In the genomic region with DNA sequence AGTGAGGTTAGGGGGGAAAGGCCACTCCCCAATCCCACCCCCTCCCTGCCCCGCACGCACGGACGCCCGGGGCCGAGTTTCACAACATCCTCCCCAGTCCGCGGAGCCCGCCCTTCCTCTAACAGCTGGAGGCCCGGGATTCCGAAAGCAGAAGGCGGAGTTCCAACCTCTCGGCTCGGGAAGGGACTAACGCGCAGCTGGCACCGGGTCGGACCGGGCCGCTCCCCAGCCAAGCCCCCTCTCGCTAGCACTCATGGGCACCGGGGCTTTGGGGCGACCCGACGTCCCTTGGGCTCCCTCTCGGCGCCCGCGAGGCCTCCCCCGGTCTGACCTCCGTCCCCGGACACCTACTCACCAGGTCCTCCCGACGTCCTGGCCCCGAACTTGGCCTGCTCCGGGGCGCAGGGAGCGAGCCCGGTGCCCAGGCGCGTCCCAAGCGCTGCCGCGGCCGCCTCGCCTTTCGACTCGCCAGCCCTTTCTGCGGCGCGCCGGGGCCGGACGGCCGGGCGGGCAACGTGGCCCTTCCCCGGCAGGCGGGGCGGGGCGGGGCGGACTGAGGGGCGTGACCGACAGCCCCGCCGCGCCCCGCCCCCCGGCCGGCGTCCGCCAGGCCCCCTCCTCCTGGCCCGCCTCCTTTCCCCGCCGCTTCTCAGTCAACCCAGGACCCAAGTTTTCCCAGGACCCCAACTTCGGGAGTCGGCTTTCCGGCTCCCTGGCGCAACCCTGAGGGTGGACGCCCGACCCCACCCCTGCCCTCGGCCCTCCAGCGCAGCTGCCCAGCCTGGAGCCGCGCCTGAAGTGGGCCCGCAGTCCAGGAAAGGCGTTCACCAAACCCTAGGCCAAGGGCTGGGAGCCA, we compare ENCODE assay signal across 1 cellular context.
A peak's percentile ranks its signal among the peaks of the same experiment; 100 is the strongest.
TF ChIP-seq lines count a peak whose summit lies in the region.

A gene (minus strand): TSS at position 482 of the 856 bp plus-strand sequence. CDS start 9,835 bp downstream, outside the sequence.

TF ChIP-seq in K562, 482 proteins besides CTCF, POLR2A, EP300 and RAD21 (continued from another document and continues in another):
- TF ChIP-seq, protein P1, sequence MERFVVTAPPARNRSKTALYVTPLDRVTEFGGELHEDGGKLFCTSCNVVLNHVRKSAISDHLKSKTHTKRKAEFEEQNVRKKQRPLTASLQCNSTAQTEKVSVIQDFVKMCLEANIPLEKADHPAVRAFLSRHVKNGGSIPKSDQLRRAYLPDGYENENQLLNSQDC (CRISPR knock-in tag; IDR thresholded peaks at IDR 0.05), result no peak
- TF ChIP-seq ZFX (CRISPR knock-in tag; IDR thresholded peaks at IDR 0.05) (peak; percentile 3; the same call in 1 of the 2 replicates), BMI1 (IDR thresholded peaks at IDR 0.05; ENCODE audit: low read length) (no peak), NELFE (IDR thresholded peaks at IDR 0.05; ENCODE audit: insufficient read depth, insufficient read length) (no peak), HNRNPUL1 (IDR thresholded peaks at IDR 0.05; ENCODE audit: low read length) (no peak), PPARD (CRISPR knock-in tag; IDR thresholded peaks at IDR 0.05) (no peak), MCM2 (IDR thresholded peaks at IDR 0.05; ENCODE audit: low read depth) (no peak), NR2F6 (CRISPR knock-in tag; IDR thresholded peaks at IDR 0.05) (no peak), ZKSCAN8 (CRISPR knock-in tag; IDR thresholded peaks at IDR 0.05) (no peak), ZNF239 (CRISPR knock-in tag; IDR thresholded peaks at IDR 0.05) (no peak), POLR3G (IDR thresholded peaks at IDR 0.05; ENCODE audit: extremely low read depth, insufficient read length, insufficient replicate concordance) (no peak), NFRKB (IDR thresholded peaks at IDR 0.05; ENCODE audit: low read depth) (no peak), PHF21A (IDR thresholded peaks at IDR 0.05; ENCODE audit: borderline replicate concordance, low read depth) (no peak), PCBP1 (IDR thresholded peaks at IDR 0.05; ENCODE audit: low read depth, low read length, poor library complexity, severe bottlenecking) (peak; percentile 36), ETV6 (IDR thresholded peaks at IDR 0.05; ENCODE audit: borderline replicate concordance in 1 of 2, low read depth in 2 of 2, low read length in 1 of 2) (no peak), ETV6 (CRISPR knock-in tag; IDR thresholded peaks at IDR 0.05; ENCODE audit: borderline replicate concordance) (no peak), MEF2D (tag; conservative IDR thresholded peaks at IDR 0.05; ENCODE audit: low read depth) (no peak), TCF7 (IDR thresholded peaks at IDR 0.05; ENCODE audit: borderline replicate concordance) (no peak), E2F3 (CRISPR knock-in tag; IDR thresholded peaks at IDR 0.05) (peak; percentile 62; the same call in 1 of the 2 replicates), SOX6 (IDR thresholded peaks at IDR 0.05) (no peak), FUS (optimal IDR thresholded peaks at IDR 0.05; ENCODE audit: low read depth, low read length) (peak; percentile 80), ZNF121 (CRISPR knock-in tag; conservative IDR thresholded peaks at IDR 0.05) (no peak), ZNF76 (CRISPR knock-in tag; IDR thresholded peaks at IDR 0.05; ENCODE audit: borderline replicate concordance) (peak; percentile 30; the same call in 1 of the 2 replicates), SMARCE1 (IDR thresholded peaks at IDR 0.05) (no peak), GATA2 (CRISPR knock-in tag; IDR thresholded peaks at IDR 0.05) (no peak), CAMTA2 (CRISPR knock-in tag; conservative IDR thresholded peaks at IDR 0.05) (no peak), EWSR1 (IDR thresholded peaks at IDR 0.05; ENCODE audit: borderline replicate concordance, low read depth, partially characterized antibody) (no peak), FIP1L1 (IDR thresholded peaks at IDR 0.05; ENCODE audit: low read depth, low read length, poor library complexity, severe bottlenecking) (peak; percentile 22), FOS (IDR thresholded peaks at IDR 0.05; ENCODE audit: extremely low read depth, insufficient read length) (no peak), NCOA1 (IDR thresholded peaks at IDR 0.05; ENCODE audit: low read depth) (no peak), NR2C1 (IDR thresholded peaks at IDR 0.05) (no peak), NR2C1 (tag; IDR thresholded peaks at IDR 0.05) (no peak), RBM34 (IDR thresholded peaks at IDR 0.05; ENCODE audit: borderline replicate concordance, insufficient read depth, low read length) (no peak), SMARCA5 (IDR thresholded peaks at IDR 0.05) (no peak), NFIC (IDR thresholded peaks at IDR 0.05) (peak; percentile 50; the same call in 1 of the 2 replicates), ZNF79 (CRISPR knock-in tag; IDR thresholded peaks at IDR 0.05; ENCODE audit: low read depth) (no peak)
- TF ChIP-seq, protein P2, sequence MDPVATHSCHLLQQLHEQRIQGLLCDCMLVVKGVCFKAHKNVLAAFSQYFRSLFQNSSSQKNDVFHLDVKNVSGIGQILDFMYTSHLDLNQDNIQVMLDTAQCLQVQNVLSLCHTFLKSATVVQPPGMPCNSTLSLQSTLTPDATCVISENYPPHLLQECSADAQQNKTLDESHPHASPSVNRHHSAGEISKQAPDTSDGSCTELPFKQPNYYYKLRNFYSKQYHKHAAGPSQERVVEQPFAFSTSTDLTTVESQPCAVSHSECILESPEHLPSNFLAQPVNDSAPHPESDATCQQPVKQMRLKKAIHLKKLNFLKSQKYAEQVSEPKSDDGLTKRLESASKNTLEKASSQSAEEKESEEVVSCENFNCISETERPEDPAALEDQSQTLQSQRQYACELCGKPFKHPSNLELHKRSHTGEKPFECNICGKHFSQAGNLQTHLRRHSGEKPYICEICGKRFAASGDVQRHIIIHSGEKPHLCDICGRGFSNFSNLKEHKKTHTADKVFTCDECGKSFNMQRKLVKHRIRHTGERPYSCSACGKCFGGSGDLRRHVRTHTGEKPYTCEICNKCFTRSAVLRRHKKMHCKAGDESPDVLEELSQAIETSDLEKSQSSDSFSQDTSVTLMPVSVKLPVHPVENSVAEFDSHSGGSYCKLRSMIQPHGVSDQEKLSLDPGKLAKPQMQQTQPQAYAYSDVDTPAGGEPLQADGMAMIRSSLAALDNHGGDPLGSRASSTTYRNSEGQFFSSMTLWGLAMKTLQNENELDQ (CRISPR knock-in tag; IDR thresholded peaks at IDR 0.05; ENCODE audit: borderline replicate concordance), result no peak
- TF ChIP-seq, protein P3, sequence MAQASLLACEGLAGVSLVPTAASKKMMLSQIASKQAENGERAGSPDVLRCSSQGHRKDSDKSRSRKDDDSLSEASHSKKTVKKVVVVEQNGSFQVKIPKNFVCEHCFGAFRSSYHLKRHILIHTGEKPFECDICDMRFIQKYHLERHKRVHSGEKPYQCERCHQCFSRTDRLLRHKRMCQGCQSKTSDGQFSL (CRISPR knock-in tag; IDR thresholded peaks at IDR 0.05), result no peak
- TF ChIP-seq, protein P3 (tag; IDR thresholded peaks at IDR 0.05), result no peak
- TF ChIP-seq, protein P4, sequence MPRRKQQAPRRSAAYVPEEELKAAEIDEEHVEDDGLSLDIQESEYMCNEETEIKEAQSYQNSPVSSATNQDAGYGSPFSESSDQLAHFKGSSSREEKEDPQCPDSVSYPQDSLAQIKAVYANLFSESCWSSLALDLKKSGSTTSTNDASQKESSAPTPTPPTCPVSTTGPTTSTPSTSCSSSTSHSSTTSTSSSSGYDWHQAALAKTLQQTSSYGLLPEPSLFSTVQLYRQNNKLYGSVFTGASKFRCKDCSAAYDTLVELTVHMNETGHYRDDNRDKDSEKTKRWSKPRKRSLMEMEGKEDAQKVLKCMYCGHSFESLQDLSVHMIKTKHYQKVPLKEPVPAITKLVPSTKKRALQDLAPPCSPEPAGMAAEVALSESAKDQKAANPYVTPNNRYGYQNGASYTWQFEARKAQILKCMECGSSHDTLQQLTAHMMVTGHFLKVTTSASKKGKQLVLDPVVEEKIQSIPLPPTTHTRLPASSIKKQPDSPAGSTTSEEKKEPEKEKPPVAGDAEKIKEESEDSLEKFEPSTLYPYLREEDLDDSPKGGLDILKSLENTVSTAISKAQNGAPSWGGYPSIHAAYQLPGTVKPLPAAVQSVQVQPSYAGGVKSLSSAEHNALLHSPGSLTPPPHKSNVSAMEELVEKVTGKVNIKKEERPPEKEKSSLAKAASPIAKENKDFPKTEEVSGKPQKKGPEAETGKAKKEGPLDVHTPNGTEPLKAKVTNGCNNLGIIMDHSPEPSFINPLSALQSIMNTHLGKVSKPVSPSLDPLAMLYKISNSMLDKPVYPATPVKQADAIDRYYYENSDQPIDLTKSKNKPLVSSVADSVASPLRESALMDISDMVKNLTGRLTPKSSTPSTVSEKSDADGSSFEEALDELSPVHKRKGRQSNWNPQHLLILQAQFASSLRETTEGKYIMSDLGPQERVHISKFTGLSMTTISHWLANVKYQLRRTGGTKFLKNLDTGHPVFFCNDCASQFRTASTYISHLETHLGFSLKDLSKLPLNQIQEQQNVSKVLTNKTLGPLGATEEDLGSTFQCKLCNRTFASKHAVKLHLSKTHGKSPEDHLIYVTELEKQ (CRISPR knock-in tag; IDR thresholded peaks at IDR 0.05), result no peak
- TF ChIP-seq, protein P5, sequence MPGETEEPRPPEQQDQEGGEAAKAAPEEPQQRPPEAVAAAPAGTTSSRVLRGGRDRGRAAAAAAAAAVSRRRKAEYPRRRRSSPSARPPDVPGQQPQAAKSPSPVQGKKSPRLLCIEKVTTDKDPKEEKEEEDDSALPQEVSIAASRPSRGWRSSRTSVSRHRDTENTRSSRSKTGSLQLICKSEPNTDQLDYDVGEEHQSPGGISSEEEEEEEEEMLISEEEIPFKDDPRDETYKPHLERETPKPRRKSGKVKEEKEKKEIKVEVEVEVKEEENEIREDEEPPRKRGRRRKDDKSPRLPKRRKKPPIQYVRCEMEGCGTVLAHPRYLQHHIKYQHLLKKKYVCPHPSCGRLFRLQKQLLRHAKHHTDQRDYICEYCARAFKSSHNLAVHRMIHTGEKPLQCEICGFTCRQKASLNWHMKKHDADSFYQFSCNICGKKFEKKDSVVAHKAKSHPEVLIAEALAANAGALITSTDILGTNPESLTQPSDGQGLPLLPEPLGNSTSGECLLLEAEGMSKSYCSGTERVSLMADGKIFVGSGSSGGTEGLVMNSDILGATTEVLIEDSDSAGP (CRISPR knock-in tag; IDR thresholded peaks at IDR 0.05), result no peak
- TF ChIP-seq, protein P6, sequence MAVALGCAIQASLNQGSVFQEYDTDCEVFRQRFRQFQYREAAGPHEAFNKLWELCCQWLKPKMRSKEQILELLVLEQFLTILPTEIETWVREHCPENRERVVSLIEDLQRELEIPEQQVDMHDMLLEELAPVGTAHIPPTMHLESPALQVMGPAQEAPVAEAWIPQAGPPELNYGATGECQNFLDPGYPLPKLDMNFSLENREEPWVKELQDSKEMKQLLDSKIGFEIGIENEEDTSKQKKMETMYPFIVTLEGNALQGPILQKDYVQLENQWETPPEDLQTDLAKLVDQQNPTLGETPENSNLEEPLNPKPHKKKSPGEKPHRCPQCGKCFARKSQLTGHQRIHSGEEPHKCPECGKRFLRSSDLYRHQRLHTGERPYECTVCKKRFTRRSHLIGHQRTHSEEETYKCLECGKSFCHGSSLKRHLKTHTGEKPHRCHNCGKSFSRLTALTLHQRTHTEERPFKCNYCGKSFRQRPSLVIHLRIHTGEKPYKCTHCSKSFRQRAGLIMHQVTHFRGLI (CRISPR knock-in tag; IDR thresholded peaks at IDR 0.05), result no peak
- TF ChIP-seq, protein P7, sequence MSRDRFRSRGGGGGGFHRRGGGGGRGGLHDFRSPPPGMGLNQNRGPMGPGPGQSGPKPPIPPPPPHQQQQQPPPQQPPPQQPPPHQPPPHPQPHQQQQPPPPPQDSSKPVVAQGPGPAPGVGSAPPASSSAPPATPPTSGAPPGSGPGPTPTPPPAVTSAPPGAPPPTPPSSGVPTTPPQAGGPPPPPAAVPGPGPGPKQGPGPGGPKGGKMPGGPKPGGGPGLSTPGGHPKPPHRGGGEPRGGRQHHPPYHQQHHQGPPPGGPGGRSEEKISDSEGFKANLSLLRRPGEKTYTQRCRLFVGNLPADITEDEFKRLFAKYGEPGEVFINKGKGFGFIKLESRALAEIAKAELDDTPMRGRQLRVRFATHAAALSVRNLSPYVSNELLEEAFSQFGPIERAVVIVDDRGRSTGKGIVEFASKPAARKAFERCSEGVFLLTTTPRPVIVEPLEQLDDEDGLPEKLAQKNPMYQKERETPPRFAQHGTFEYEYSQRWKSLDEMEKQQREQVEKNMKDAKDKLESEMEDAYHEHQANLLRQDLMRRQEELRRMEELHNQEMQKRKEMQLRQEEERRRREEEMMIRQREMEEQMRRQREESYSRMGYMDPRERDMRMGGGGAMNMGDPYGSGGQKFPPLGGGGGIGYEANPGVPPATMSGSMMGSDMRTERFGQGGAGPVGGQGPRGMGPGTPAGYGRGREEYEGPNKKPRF (IDR thresholded peaks at IDR 0.05; ENCODE audit: low read depth, low read length), result no peak
- TF ChIP-seq, protein P8, sequence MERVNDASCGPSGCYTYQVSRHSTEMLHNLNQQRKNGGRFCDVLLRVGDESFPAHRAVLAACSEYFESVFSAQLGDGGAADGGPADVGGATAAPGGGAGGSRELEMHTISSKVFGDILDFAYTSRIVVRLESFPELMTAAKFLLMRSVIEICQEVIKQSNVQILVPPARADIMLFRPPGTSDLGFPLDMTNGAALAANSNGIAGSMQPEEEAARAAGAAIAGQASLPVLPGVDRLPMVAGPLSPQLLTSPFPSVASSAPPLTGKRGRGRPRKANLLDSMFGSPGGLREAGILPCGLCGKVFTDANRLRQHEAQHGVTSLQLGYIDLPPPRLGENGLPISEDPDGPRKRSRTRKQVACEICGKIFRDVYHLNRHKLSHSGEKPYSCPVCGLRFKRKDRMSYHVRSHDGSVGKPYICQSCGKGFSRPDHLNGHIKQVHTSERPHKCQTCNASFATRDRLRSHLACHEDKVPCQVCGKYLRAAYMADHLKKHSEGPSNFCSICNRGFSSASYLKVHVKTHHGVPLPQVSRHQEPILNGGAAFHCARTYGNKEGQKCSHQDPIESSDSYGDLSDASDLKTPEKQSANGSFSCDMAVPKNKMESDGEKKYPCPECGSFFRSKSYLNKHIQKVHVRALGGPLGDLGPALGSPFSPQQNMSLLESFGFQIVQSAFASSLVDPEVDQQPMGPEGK (CRISPR knock-in tag; IDR thresholded peaks at IDR 0.05; ENCODE audit: borderline replicate concordance), result no peak
- TF ChIP-seq, protein P9, sequence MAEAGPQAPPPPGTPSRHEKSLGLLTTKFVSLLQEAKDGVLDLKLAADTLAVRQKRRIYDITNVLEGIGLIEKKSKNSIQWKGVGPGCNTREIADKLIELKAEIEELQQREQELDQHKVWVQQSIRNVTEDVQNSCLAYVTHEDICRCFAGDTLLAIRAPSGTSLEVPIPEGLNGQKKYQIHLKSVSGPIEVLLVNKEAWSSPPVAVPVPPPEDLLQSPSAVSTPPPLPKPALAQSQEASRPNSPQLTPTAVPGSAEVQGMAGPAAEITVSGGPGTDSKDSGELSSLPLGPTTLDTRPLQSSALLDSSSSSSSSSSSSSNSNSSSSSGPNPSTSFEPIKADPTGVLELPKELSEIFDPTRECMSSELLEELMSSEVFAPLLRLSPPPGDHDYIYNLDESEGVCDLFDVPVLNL (CRISPR knock-in tag; IDR thresholded peaks at IDR 0.05; ENCODE audit: low read depth), result no peak
